Comparison of ENCODE assay signal across 16 cellular contexts in the genomic region with DNA sequence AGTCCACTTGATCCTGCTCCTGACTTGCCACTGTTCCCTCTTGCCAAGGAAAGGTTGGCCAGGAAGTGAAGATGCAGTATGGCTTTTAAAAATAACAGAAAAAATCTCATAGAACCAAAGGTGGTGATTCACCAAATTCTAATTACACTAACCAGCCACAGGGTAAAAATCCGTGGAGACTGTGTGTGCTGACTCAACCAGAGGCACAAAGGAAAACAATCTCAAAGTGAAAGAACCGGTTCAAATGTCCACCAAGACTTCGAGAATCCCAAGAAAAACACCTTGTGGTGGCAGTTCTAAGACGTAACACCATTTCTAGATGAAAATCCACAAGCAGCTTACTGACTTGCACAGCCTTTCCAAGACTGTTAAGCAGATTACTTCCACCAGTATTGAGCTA.
DNase-seq lines count a peak whose midpoint lies in the region; ATAC-seq and TF ChIP-seq lines count a peak whose summit lies in the region.
"Had no signal": no experiment of that assay in that cellular context is flagged by ENCODE, and none has a peak within 500 bp of the region (broad histone marks: within the 10 kb centered on the region; RNA-seq: fewer than 3 reads in every experiment).

No MANE protein-coding gene starts in this region.

- peak overlapping the region; percentile 98 for H2AFZ ChIP-seq in ACC112 (ENCODE audit: low read length, unreplicated experiment)

- H3K27ac ChIP-seq in ACC112 (ENCODE audit: low read depth, low read length) (peak overlapping the region; percentile 67), foreskin keratinocyte (peak overlapping the region; percentile 10)
- H3K27ac ChIP-seq: gastrocnemius medialis, left lung, pancreas had no signal

- DNase-seq in HPDE6-E6E7 (ENCODE audit: extremely low spot score) (peak; percentile 71), amniotic stem cell (lab: John Stamatoyannopoulos, UW) (peak; percentile 32), foreskin keratinocyte (peak; percentile 83 to 90), middle frontal gyrus (ENCODE audit: extremely low spot score, low spot score) (no peak), NCI-H1417 (lab: John Stamatoyannopoulos, UW) (no peak)
- DNase-seq: activated CD8-positive, alpha-beta memory T cell treated with anti-CD3 and anti-CD28 coated beads, Interleukin-2, amount 50 U/mL, for 4 hours; amygdala; gastrocnemius medialis; KBM-7; left lung; NCI-H2107; pancreas; stimulated activated CD4-positive, alpha-beta T cell treated with anti-CD3 and anti-CD28 coated beads, Interleukin-4, amount 100 ng/mL, for 4 hours had no signal

- ATAC-seq in foreskin keratinocyte (peak; percentile 99), HG03139 (IDR thresholded peaks at IDR 0.05; ENCODE audit: unreplicated experiment) (no peak), HG03045 (IDR thresholded peaks at IDR 0.05; ENCODE audit: unreplicated experiment) (no peak)
- ATAC-seq: gastrocnemius medialis, left lung, pancreas had no signal

- peaks cover 21% of the 10 kb centered on the region for H3K4me1 ChIP-seq in ACC112 (ENCODE audit: control insufficient read depth, insufficient read depth, low read length, unreplicated experiment)
- H3K4me1 ChIP-seq in foreskin keratinocyte: peaks cover 6% of the 10 kb centered on the region
- H3K4me1 ChIP-seq: left lung, pancreas had no signal

- H3K4me3 ChIP-seq in ACC112 (ENCODE audit: low read depth, low read length): peak overlapping the region; percentile 71
- H3K4me3 ChIP-seq: gastrocnemius medialis, left lung, pancreas had no signal

- H3K27me3 ChIP-seq in ACC112 (ENCODE audit: insufficient read depth, low read length) (no peaks in the 10 kb centered on the region), foreskin keratinocyte (no peaks in the 10 kb centered on the region)
- H3K27me3 ChIP-seq: gastrocnemius medialis, left lung, pancreas had no signal

- no peaks in the 10 kb centered on the region for H3K36me3 ChIP-seq in ACC112 (ENCODE audit: insufficient read depth, low read length)
- H3K36me3 ChIP-seq: gastrocnemius medialis, left lung, pancreas had no signal

- peak; percentile 26 for TF ChIP-seq CTCF in foreskin keratinocyte (conservative IDR thresholded peaks at IDR 0.05)

- no peaks in the 10 kb centered on the region for H3K79me2 ChIP-seq in ACC112 (ENCODE audit: control insufficient read depth, insufficient read depth, low read length, unreplicated experiment)

Comparison
In these comparisons a context has a peak if more than half of its experiments do, and no peak if none do; other contexts are left out.
1. DNase-seq: peak in HPDE6-E6E7 (single experiment), amniotic stem cell (single experiment) and foreskin keratinocyte (2 of 2); none in middle frontal gyrus (single experiment) and NCI-H1417 (0 of 3).